In genomic region chr18:22465859-22466602, GRCh38 we compare ENCODE assay signal across 1 cellular context.
TF ChIP-seq lines count a peak whose summit lies in the region.

No MANE protein-coding gene starts in this region.

TF ChIP-seq in K562, 482 proteins besides CTCF, POLR2A, EP300 and RAD21 (continued from another document and continues in another):
- TF ChIP-seq GTF2B (IDR thresholded peaks at IDR 0.05; ENCODE audit: extremely low read depth, insufficient read length), result no peak
- TF ChIP-seq CHCHD3 (CRISPR knock-in tag; IDR thresholded peaks at IDR 0.05), result no peak
- no peak for TF ChIP-seq PPARD (CRISPR knock-in tag; IDR thresholded peaks at IDR 0.05)
- no peak for TF ChIP-seq ZC3H4 (CRISPR knock-in tag; IDR thresholded peaks at IDR 0.05; ENCODE audit: borderline replicate concordance)
- TF ChIP-seq TAF7 (tag; IDR thresholded peaks at IDR 0.05), result 0 out of 2 replicates have a peak, but pooled peaks have one; percentile 28
- no peak for TF ChIP-seq BRF1 (IDR thresholded peaks at IDR 0.05; ENCODE audit: borderline replicate concordance, extremely low read depth, insufficient read length)
- TF ChIP-seq DPF2 (IDR thresholded peaks at IDR 0.05), result peak; percentile 88
- no peak for TF ChIP-seq SAFB2 (IDR thresholded peaks at IDR 0.05; ENCODE audit: borderline replicate concordance, low read depth, low read length, severe bottlenecking)
- no peak for TF ChIP-seq ZNF146 (CRISPR knock-in tag; IDR thresholded peaks at IDR 0.05; ENCODE audit: unreplicated experiment)
- no peak for TF ChIP-seq ILF3 (IDR thresholded peaks at IDR 0.05; ENCODE audit: borderline replicate concordance)
- no peak for TF ChIP-seq KHSRP (IDR thresholded peaks at IDR 0.05)
- TF ChIP-seq ETV5 (CRISPR knock-in tag; IDR thresholded peaks at IDR 0.05; ENCODE audit: low read depth), result peak; percentile 57; the same call in 1 of the 2 replicates
- no peak for TF ChIP-seq ZNF707 (CRISPR knock-in tag; conservative IDR thresholded peaks at IDR 0.05)
- no peak for TF ChIP-seq U2AF2 (optimal IDR thresholded peaks at IDR 0.05; ENCODE audit: low read depth, low read length)
- no peak for TF ChIP-seq NELFE (IDR thresholded peaks at IDR 0.05; ENCODE audit: insufficient read depth, insufficient read length)
- no peak for TF ChIP-seq LARP7 (IDR thresholded peaks at IDR 0.05)
- no peak for TF ChIP-seq CREB1 (IDR thresholded peaks at IDR 0.05)
- 0 out of 2 replicates have a peak, but pooled peaks have one; percentile 35 for TF ChIP-seq CREB1 (CRISPR knock-in tag; IDR thresholded peaks at IDR 0.05)
- no peak for TF ChIP-seq ZNF165 (CRISPR knock-in tag; IDR thresholded peaks at IDR 0.05; ENCODE audit: borderline replicate concordance)
- TF ChIP-seq HNRNPK (IDR thresholded peaks at IDR 0.05; ENCODE audit: low read depth, low read length, poor library complexity, severe bottlenecking), result no peak
- TF ChIP-seq ZNF124 (CRISPR knock-in tag; IDR thresholded peaks at IDR 0.05), result no peak
- peak; percentile 75; the same call in 1 of the 2 replicates for TF ChIP-seq MEF2A (IDR thresholded peaks at IDR 0.05; ENCODE audit: control insufficient read depth, low read depth, low read length)
- no peak for TF ChIP-seq CEBPZ (IDR thresholded peaks at IDR 0.05; ENCODE audit: borderline replicate concordance, low read depth, low read length)
- TF ChIP-seq NCOR1 (IDR thresholded peaks at IDR 0.05), result no peak
- TF ChIP-seq KLF16 (IDR thresholded peaks at IDR 0.05), result no peak
- no peak for TF ChIP-seq ZNF184 (CRISPR knock-in tag; IDR thresholded peaks at IDR 0.05)
- no peak for TF ChIP-seq KLF13 (tag; IDR thresholded peaks at IDR 0.05; ENCODE audit: borderline replicate concordance, low read depth)
- no peak for TF ChIP-seq IFI16 (CRISPR knock-in tag; IDR thresholded peaks at IDR 0.05)
- no peak for TF ChIP-seq RERE (CRISPR knock-in tag; IDR thresholded peaks at IDR 0.05; ENCODE audit: borderline replicate concordance)
- TF ChIP-seq SLC30A9 (CRISPR knock-in tag; IDR thresholded peaks at IDR 0.05), result no peak
- no peak for TF ChIP-seq ZC3H8 (IDR thresholded peaks at IDR 0.05)
- no peak for TF ChIP-seq ZNF384 (IDR thresholded peaks at IDR 0.05; ENCODE audit: low read depth, low read length)
- TF ChIP-seq CLOCK (CRISPR knock-in tag; IDR thresholded peaks at IDR 0.05; ENCODE audit: borderline replicate concordance), result no peak
- no peak for TF ChIP-seq KDM5B (IDR thresholded peaks at IDR 0.05; ENCODE audit: insufficient replicate concordance, low read depth, low read length)
- TF ChIP-seq EZH2 (IDR thresholded peaks at IDR 0.05; ENCODE audit: borderline replicate concordance, low read depth, low read length), result no peak
- TF ChIP-seq FOXJ3 (CRISPR knock-in tag; IDR thresholded peaks at IDR 0.05), result no peak
- TF ChIP-seq ZBTB43 (CRISPR knock-in tag; IDR thresholded peaks at IDR 0.05), result no peak
- TF ChIP-seq PREB (CRISPR knock-in tag; IDR thresholded peaks at IDR 0.05), result 0 out of 2 replicates have a peak, but pooled peaks have one; percentile 46
- TF ChIP-seq ZNF79 (CRISPR knock-in tag; IDR thresholded peaks at IDR 0.05; ENCODE audit: low read depth), result no peak
- TF ChIP-seq HBP1 (CRISPR knock-in tag; IDR thresholded peaks at IDR 0.05), result 0 out of 2 replicates have a peak, but pooled peaks have one; percentile 10
- no peak for TF ChIP-seq STAT5B (CRISPR knock-in tag; IDR thresholded peaks at IDR 0.05)
- no peak for TF ChIP-seq ZNF277 (CRISPR knock-in tag; IDR thresholded peaks at IDR 0.05; ENCODE audit: borderline replicate concordance)
- TF ChIP-seq JUNB (CRISPR knock-in tag; conservative IDR thresholded peaks at IDR 0.05), result peak; percentile 56
- TF ChIP-seq FOS (IDR thresholded peaks at IDR 0.05; ENCODE audit: extremely low read depth, insufficient read length), result peak; percentile 58
- no peak for TF ChIP-seq ESRRA (IDR thresholded peaks at IDR 0.05; ENCODE audit: borderline replicate concordance, low read depth)
- no peak for TF ChIP-seq ZNF239 (CRISPR knock-in tag; IDR thresholded peaks at IDR 0.05)
- no peak for TF ChIP-seq ZNF695 (CRISPR knock-in tag; IDR thresholded peaks at IDR 0.05)
- no peak for TF ChIP-seq KDM4B (IDR thresholded peaks at IDR 0.05; ENCODE audit: borderline replicate concordance in 2 of 2, low read depth in 1 of 2)
- TF ChIP-seq ZNF696 (CRISPR knock-in tag; conservative IDR thresholded peaks at IDR 0.05), result no peak
